Comparison of ENCODE assay signal across 23 cellular contexts in genomic region chr14:103818870-103819269, GRCh38. TPM values are rescaled to one million over a fixed set of nuclear protein-coding genes. Genes with fewer than 3 reads are reported as not detected.
DNase-seq lines count a peak whose midpoint lies in the region; ATAC-seq, FAIRE-seq and TF ChIP-seq lines count a peak whose summit lies in the region.
"Had no signal": no experiment of that assay in that cellular context is flagged by ENCODE, and none has a peak within 500 bp of the region (broad histone marks: within the 10 kb centered on the region; RNA-seq: fewer than 3 reads in every experiment).

No MANE protein-coding gene starts in this region.

- no peak overlapping the region for H3K23ac ChIP-seq in H1 (ENCODE audit: insufficient read length)

- H3K4me3 ChIP-seq in CD8-positive, alpha-beta memory T cell (ENCODE audit: low read length), result no peak overlapping the region
- no peak overlapping the region for H3K4me3 ChIP-seq in H1 (ENCODE audit: extremely low read depth in 1 of 4, insufficient read depth in 2 of 4, low read depth in 3 of 4, low read length in 4 of 4)
- H3K4me3 ChIP-seq: psoas muscle, SJSA1, stomach, transverse colon had no signal

- H3K4me1 ChIP-seq in CD8-positive, alpha-beta memory T cell (ENCODE audit: insufficient read depth, low read length), result no peaks in the 10 kb centered on the region
- peaks cover 0 to 5% (median under 1%) of the 10 kb centered on the region in 4 experiments; a peak in 4 of 7 replicates for H3K4me1 ChIP-seq in H1 (replicated peaks in 1 of 4; ENCODE audit: control insufficient read depth in 3 of 4, insufficient read depth in 4 of 4, low read length in 3 of 4)
- H3K4me1 ChIP-seq: SJSA1 had no signal

- H3K14ac ChIP-seq in H1 (ENCODE audit: insufficient read length), result no peak overlapping the region

- no peak for ATAC-seq in CD4-positive, alpha-beta T cell (ENCODE audit: poor library complexity)
- no peak for ATAC-seq in naive thymus-derived CD8-positive, alpha-beta T cell
- ATAC-seq in HG03378 (IDR thresholded peaks at IDR 0.05; ENCODE audit: unreplicated experiment) (no peak), left colon (no peak)
- ATAC-seq: HCT116, psoas muscle had no signal

- no peaks in the 10 kb centered on the region for H3K27me3 ChIP-seq in CD4-positive, alpha-beta T cell (ENCODE audit: control insufficient read depth, insufficient read depth, low read length)
- no peaks in the 10 kb centered on the region for H3K27me3 ChIP-seq in CD8-positive, alpha-beta memory T cell (ENCODE audit: insufficient read depth, low read length, poor library complexity, severe bottlenecking)
- no peaks in the 10 kb centered on the region for H3K27me3 ChIP-seq in H1 (replicated peaks in 1 of 4; ENCODE audit: control insufficient read depth in 3 of 4, extremely low read depth in 1 of 4, insufficient read depth in 3 of 4, low read length in 3 of 4)
- H3K27me3 ChIP-seq: SJSA1, stomach, transverse colon had no signal

- no peaks in the 10 kb centered on the region for H3K27me3 Mint-ChIP-seq in CD4-positive, alpha-beta T cell
- H3K27me3 Mint-ChIP-seq in CD8-positive, alpha-beta memory T cell, result no peaks in the 10 kb centered on the region
- peaks cover 0 to 2% (median 0%) of the 10 kb centered on the region in 5 donors for H3K27me3 Mint-ChIP-seq in naive thymus-derived CD8-positive, alpha-beta T cell

- no peaks in the 10 kb centered on the region for H3K23me2 ChIP-seq in H1 (ENCODE audit: low read depth, low read length)

- H3K4me3 Mint-ChIP-seq in CD4-positive, alpha-beta T cell, result no peak overlapping the region
- no peak overlapping the region for H3K4me3 Mint-ChIP-seq in CD8-positive, alpha-beta memory T cell
- peak overlapping the region in 2 of 10 donors; percentile 11 to 12 for H3K4me3 Mint-ChIP-seq in naive thymus-derived CD8-positive, alpha-beta T cell
- H3K4me3 Mint-ChIP-seq: brain; T-helper 1 cell treated with Interleukin-12 subunit alpha and Interleukin-12 subunit beta and Interleukin-4 antibody, amounts not matched to agents 30 μg/mL and 1 μg/mL, for 36 hours had no signal

- no peaks in the 10 kb centered on the region for H3K9me3 Mint-ChIP-seq in CD4-positive, alpha-beta T cell
- no peaks in the 10 kb centered on the region for H3K9me3 Mint-ChIP-seq in CD8-positive, alpha-beta memory T cell
- H3K9me3 Mint-ChIP-seq in naive thymus-derived CD8-positive, alpha-beta T cell, result no peaks in the 10 kb centered on the region
- H3K9me3 Mint-ChIP-seq: T-helper 1 cell treated with Interleukin-12 subunit alpha and Interleukin-12 subunit beta and Interleukin-4 antibody, amounts not matched to agents 30 μg/mL and 1 μg/mL, for 36 hours had no signal

- H3K56ac ChIP-seq in H1 (replicated peaks; ENCODE audit: insufficient read length, low read depth, low read length), result no peak overlapping the region

- TF ChIP-seq RAD21 in H1 (IDR thresholded peaks at IDR 0.05 in 1 of 2, conservative IDR thresholded peaks at IDR 0.05 in 1 of 2; ENCODE audit: low read depth in 2 of 2, low read length in 2 of 2), result no peak

- no peak overlapping the region for H2AFZ ChIP-seq in H1 (ENCODE audit: low read length)

- no peak overlapping the region for H3K4me2 ChIP-seq in H1 (ENCODE audit: insufficient read depth in 1 of 2, low read depth in 2 of 2, low read length in 2 of 2)

- intact Hi-C loops in CD4-positive, alpha-beta T cell (cut with DNase I, micrococcal nuclease), result no loop called here
- intact Hi-C loops in left colon (cut with DNase I, micrococcal nuclease), result loop anchor here in 1 of 2 donors (10.0 kb wide), 1 partner anchor 96 kb away; no protein-coding TSS in a partner anchor

- no peak overlapping the region for H3K9ac ChIP-seq in H1 (replicated peaks in 1 of 4; ENCODE audit: extremely low read depth in 1 of 4, low read depth in 3 of 4, low read length in 3 of 4)

- H2BK15ac ChIP-seq in H1 (ENCODE audit: low read length), result no peak overlapping the region

- no peak for TF ChIP-seq POLR2A in H1 (IDR thresholded peaks at IDR 0.05; ENCODE audit: control extremely low read depth in 1 of 2, low read depth in 2 of 2, low read length in 2 of 2)

- H4K5ac ChIP-seq in H1 (ENCODE audit: insufficient read length, low read depth, low read length), result no peak overlapping the region

- no peaks in the 10 kb centered on the region for H3K9me3 ChIP-seq in CD4-positive, alpha-beta T cell (ENCODE audit: control insufficient read depth, low read length)
- H3K9me3 ChIP-seq in CD8-positive, alpha-beta memory T cell (ENCODE audit: low read length), result no peaks in the 10 kb centered on the region
- no peaks in the 10 kb centered on the region for H3K9me3 ChIP-seq in H1 (ENCODE audit: insufficient read depth in 2 of 2, low read depth in 1 of 2, low read length in 1 of 2)
- H3K9me3 ChIP-seq: psoas muscle, SJSA1, stomach, transverse colon had no signal

- H3K36me3 ChIP-seq in CD8-positive, alpha-beta memory T cell (ENCODE audit: insufficient read depth, low read length), result no peaks in the 10 kb centered on the region
- no peaks in the 10 kb centered on the region for H3K36me3 ChIP-seq in H1 (ENCODE audit: control insufficient read depth in 2 of 4, insufficient read depth in 4 of 4, low read length in 3 of 4)
- H3K36me3 ChIP-seq: SJSA1, stomach, transverse colon had no signal

- no peaks in the 10 kb centered on the region for H3K79me2 ChIP-seq in H1 (ENCODE audit: control insufficient read depth in 1 of 2, insufficient read depth in 2 of 2, low read length in 2 of 2)

- DNase-seq in CD4-positive, alpha-beta T cell, result no peak
- DNase-seq in CD8-positive, alpha-beta memory T cell, result no peak
- DNase-seq in H1 (ENCODE audit: low read depth in 1 of 2, low spot score in 2 of 2) (no peak), amygdala (lab: John Stamatoyannopoulos, UW) (no peak), left colon (no peak)
- no peak for DNase-seq in naive thymus-derived CD8-positive, alpha-beta T cell
- DNase-seq: activated gamma-delta T cell treated with Interleukin-2 at 50 U/mL for 16 hours, kidney glomerular epithelial cell, mesendoderm, NCI-H1105 treated with DMSO at 0.1 percent for 48 hours, NCI-H1930, NCI-H226, nucleus accumbens, psoas muscle, stomach, transverse colon had no signal

- H3K4me1 Mint-ChIP-seq in CD4-positive, alpha-beta T cell (ENCODE audit: low read depth), result peaks cover 50% of the 10 kb centered on the region
- peaks cover 45 to 52% (median 50%) of the 10 kb centered on the region in 3 donors for H3K4me1 Mint-ChIP-seq in CD8-positive, alpha-beta memory T cell
- H3K4me1 Mint-ChIP-seq in naive thymus-derived CD8-positive, alpha-beta T cell, result peaks cover 21 to 52% (median 41%) of the 10 kb centered on the region in 4 donors

- H3K27ac ChIP-seq in CD4-positive, alpha-beta T cell (ENCODE audit: low read depth, low read length), result no peak overlapping the region
- H3K27ac ChIP-seq in CD8-positive, alpha-beta memory T cell (ENCODE audit: low read depth, low read length), result no peak overlapping the region
- no peak overlapping the region for H3K27ac ChIP-seq in H1 (ENCODE audit: low read depth, low read length)
- H3K27ac ChIP-seq: C4-2B, SJSA1 had no signal

- H4K20me1 ChIP-seq in H1 (replicated peaks in 1 of 2; ENCODE audit: control insufficient read depth in 1 of 2, insufficient read depth in 2 of 2, low read length in 2 of 2), result no peaks in the 10 kb centered on the region

- no peak overlapping the region for H3K18ac ChIP-seq in H1 (ENCODE audit: extremely low read depth, low read length)

- peak overlapping the region; percentile 69 for H3K27ac Mint-ChIP-seq in CD4-positive, alpha-beta T cell
- H3K27ac Mint-ChIP-seq in CD8-positive, alpha-beta memory T cell, result peak overlapping the region in 6 of 8 donors; percentile 7 to 81 (median 24)
- peak overlapping the region in 8 of 10 donors; percentile 18 to 86 (median 60) for H3K27ac Mint-ChIP-seq in naive thymus-derived CD8-positive, alpha-beta T cell
- H3K27ac Mint-ChIP-seq: T-helper 1 cell treated with Interleukin-12 subunit alpha and Interleukin-12 subunit beta and Interleukin-4 antibody, amounts not matched to agents 30 μg/mL and 1 μg/mL, for 36 hours had no signal

- H4K8ac ChIP-seq in H1 (ENCODE audit: extremely low read depth, insufficient read depth, low read length), result no peak overlapping the region

- no peaks in the 10 kb centered on the region for H3K79me1 ChIP-seq in H1 (ENCODE audit: low read depth, low read length)

- whole genome bisulfite sequencing in H1 (ENCODE audit: extremely low coverage in 1 of 2, insufficient coverage in 1 of 2, insufficient read length in 1 of 2, insufficient replicate concordance in 2 of 2, low coverage in 1 of 2, low lambda C conversion rate in 2 of 2, missing lambda C conversion rate in 1 of 2), 2 experiments, result 100% methylated on average over 1 of the region's 1 CpG; no CpG with 5 or more reads in 1 of the 2 experiments

- no peak overlapping the region for H3K4ac ChIP-seq in H1 (replicated peaks; ENCODE audit: insufficient read length, low read depth, low read length)

- no peak overlapping the region for H2AK5ac ChIP-seq in H1 (ENCODE audit: low read depth, low read length)

- TF ChIP-seq CTCF in CD4-positive, alpha-beta T cell (IDR thresholded peaks at IDR 0.05), result no peak
- TF ChIP-seq CTCF in H1 (IDR thresholded peaks at IDR 0.05; ENCODE audit: control extremely low read depth in 1 of 3, insufficient read depth in 1 of 3, low read depth in 1 of 3, low read length in 3 of 3), result no peak

- no peaks in the 10 kb centered on the region for H3K36me3 Mint-ChIP-seq in CD4-positive, alpha-beta T cell (ENCODE audit: low read depth)
- H3K36me3 Mint-ChIP-seq in CD8-positive, alpha-beta memory T cell, result no peaks in the 10 kb centered on the region
- H3K36me3 Mint-ChIP-seq in naive thymus-derived CD8-positive, alpha-beta T cell, result no peaks in the 10 kb centered on the region

- POLR2A ChIA-PET in CD4-positive, alpha-beta T cell (lab: Charles Lee), result no interaction called here
- POLR2A ChIA-PET in CD8-positive, alpha-beta memory T cell (lab: Charles Lee), result no interaction called here
- POLR2A ChIA-PET in H1 (lab: Charles Lee; ENCODE audit: partially characterized antibody), result no interaction called here
- POLR2A ChIA-PET in naive thymus-derived CD8-positive, alpha-beta T cell (lab: Charles Lee), result no interaction called here

- no peak overlapping the region for H2BK12ac ChIP-seq in H1 (ENCODE audit: low read depth, low read length)

- TF ChIP-seq EP300 in H1 (IDR thresholded peaks at IDR 0.05; ENCODE audit: borderline replicate concordance in 1 of 2, low read depth in 2 of 2, low read length in 2 of 2), result no peak

- no peak overlapping the region for H2BK5ac ChIP-seq in H1 (ENCODE audit: low read depth, low read length)

- no peak overlapping the region for H2BK120ac ChIP-seq in H1 (replicated peaks; ENCODE audit: low read depth, low read length)

- H4K91ac ChIP-seq in H1 (replicated peaks; ENCODE audit: insufficient read length, low read length), result no peak overlapping the region

- no peak overlapping the region for H2BK20ac ChIP-seq in H1 (ENCODE audit: low read length)

- CTCF ChIA-PET in CD4-positive, alpha-beta T cell (lab: Charles Lee), result interaction anchor here (1.4 kb wide), 1 partner anchor 10 kb away, joined by 3 read pairs; no protein-coding TSS in a partner anchor
- CTCF ChIA-PET in CD8-positive, alpha-beta memory T cell (lab: Charles Lee), result interaction anchor here (0.6 to 1.9 kb wide), 3 partner anchors 10 to 280 kb away, joined by 3 to 5 read pairs (median 3); no protein-coding TSS in a partner anchor
- CTCF ChIA-PET in H1 (lab: Charles Lee; ENCODE audit: partially characterized antibody), result interaction anchor here (0.8 to 2.6 kb wide), 6 partner anchors 10 to 124 kb away, joined by 3 to 19 read pairs (median 6); no protein-coding TSS in a partner anchor

- no peak for FAIRE-seq in H1 (lab: Jason Lieb, UNC)
- FAIRE-seq: GM12891 had no signal

RNA-seq across cellular contexts. Expression of gene PPP1R13B, which starts 28.5 kb away (rescaled TPM):
- 10 to 100 TPM; 14.3 to 14.4 TPM for total RNA-seq in CD4-positive, alpha-beta T cell
- total RNA-seq in CD8-positive, alpha-beta memory T cell, result 10 to 100 TPM; 14.0 to 14.4 TPM
- polyA plus RNA-seq in CD8-positive, alpha-beta memory T cell, result 10.4 TPM
- total RNA-seq in H1 (2021; fragmentation: NEBNext Ultra II Directional; extraction: Animal tissue kit (Norgen Biotek cat#: 25700)), result 8.9 and 9.7 TPM in 2 replicates
- polyA plus RNA-seq in H1 (2011; rRNA removed), result 2.6 and 4.5 TPM in 2 replicates
- polyA plus RNA-seq in H1 (2011; cell fraction: cytosol; rRNA removed), result 2.7 TPM
- polyA plus RNA-seq in H1 (2011; cell fraction: nucleus; rRNA removed), result 9.9 TPM
- 5.3 to 8.0 TPM (median 5.5 TPM) in 4 replicates for polyA plus RNA-seq in H1 (2012, experiment 1 of 2)
- polyA plus RNA-seq in H1 (2012, experiment 2 of 2), result 2.4 TPM
- polyA plus RNA-seq in H1 (2013, experiment 1 of 2), result 4.8 TPM
- polyA plus RNA-seq in H1 (2013, experiment 2 of 2), result 5.1 TPM
- polyA minus RNA-seq in H1 (2011; rRNA and poly(A)+ RNA removed), result 5.4 and 9.3 TPM in 2 replicates
- 5.7 TPM for polyA minus RNA-seq in H1 (2011; cell fraction: cytosol; rRNA and poly(A)+ RNA removed)
- polyA minus RNA-seq in H1 (2011; cell fraction: nucleus; rRNA and poly(A)+ RNA removed), result 7.7 TPM
- 10 to 100 TPM; 38.0 to 40.3 TPM for total RNA-seq in naive thymus-derived CD8-positive, alpha-beta T cell
- polyA plus RNA-seq in naive thymus-derived CD8-positive, alpha-beta T cell, result 1 to 10 TPM; 2.5 to 6.8 (median 4.1) TPM
- 10 to 100 TPM; 52.9 to 67.2 TPM for total RNA-seq in left colon
